In genomic region chr2:55781542-55781941, GRCh38 we compare ENCODE assay signal across 15 cellular contexts.
DNase-seq lines count a peak whose midpoint lies in the region; ATAC-seq and TF ChIP-seq lines count a peak whose summit lies in the region.
"Had no signal": no experiment of that assay in that cellular context is flagged by ENCODE, and none has a peak within 500 bp of the region (broad histone marks: within the 10 kb centered on the region; RNA-seq: fewer than 3 reads in every experiment).

No MANE protein-coding gene starts in this region.

- H3K79me2 ChIP-seq in SK-N-SH (ENCODE audit: insufficient read depth), result no peaks in the 10 kb centered on the region

- H3K9me3 Mint-ChIP-seq in endodermal cell, result no peaks in the 10 kb centered on the region

- POLR2A ChIA-PET in SK-N-SH (lab: Yijun Ruan, JAX), result no interaction called here

- ATAC-seq in SK-N-SH treated with all-trans-retinoic acid at 6 μM for 48 hours, result no peak
- peak; percentile 41 for ATAC-seq in sciatic nerve

- DNase-seq in SK-N-SH, result no peak
- DNase-seq in NCI-H69 (lab: John Stamatoyannopoulos, UW), result peak; percentile 2
- DNase-seq in endodermal cell, result no peak
- DNase-seq in sciatic nerve (ENCODE audit: low spot score), result no peak
- no peak for DNase-seq in activated CD4-positive, alpha-beta T cell treated with anti-CD3 and anti-CD28 coated beads for 1 hour
- DNase-seq in NCI-H2171 (lab: John Stamatoyannopoulos, UW), result no peak
- no peak for DNase-seq in NOMO-1 treated with dmso at 0.1 percent for 144 hours (lab: John Stamatoyannopoulos, UW; ENCODE audit: unreplicated experiment)
- DNase-seq: 8988T, KBM-7, MG63, NCI-H1105 treated with DMSO at 0.1 percent for 48 hours, NCI-H187, NCI-H82 had no signal

- H3K4me3 ChIP-seq in SK-N-SH (ENCODE audit: low read depth in 2 of 2, low read length in 1 of 2) (no peak overlapping the region), endodermal cell (ENCODE audit: low read length) (no peak overlapping the region)
- H3K4me3 ChIP-seq: MG63 had no signal

- CTCF ChIA-PET in SK-N-SH (lab: Yijun Ruan, JAX), result interaction anchor here (1.0 to 1.5 kb wide), 2 partner anchors 10 to 63 kb away, joined by 4 read pairs; no protein-coding TSS in a partner anchor

- TF ChIP-seq CTCF in SK-N-SH (IDR thresholded peaks at IDR 0.05) (peak; percentile 30; the same call in 1 of the 2 replicates), endodermal cell (conservative IDR thresholded peaks at IDR 0.05) (peak; percentile 28)

- no peak for TF ChIP-seq EP300 in SK-N-SH (IDR thresholded peaks at IDR 0.05; ENCODE audit: borderline replicate concordance in 1 of 2, low read depth in 1 of 2, low read length in 1 of 2)

- H3K36me3 ChIP-seq in SK-N-SH (replicated peaks in 1 of 2; ENCODE audit: control insufficient read depth in 1 of 2, insufficient read depth in 2 of 2, low read length in 1 of 2) (no peaks in the 10 kb centered on the region), endodermal cell (ENCODE audit: control insufficient read depth, insufficient read depth, low read length) (no peaks in the 10 kb centered on the region)
- H3K36me3 ChIP-seq: MG63 had no signal

- no peak overlapping the region for H2AFZ ChIP-seq in SK-N-SH (ENCODE audit: low read depth)

- no peaks in the 10 kb centered on the region for H3K36me3 Mint-ChIP-seq in endodermal cell (ENCODE audit: low read depth)

- 95% methylated on average over 1 of the region's 1 CpG for WGBS in SK-N-SH (ENCODE audit: low lambda C conversion rate)
- WGBS in endodermal cell (ENCODE audit: insufficient coverage in 1 of 2, insufficient read length in 1 of 2), 2 experiments, result 80 to 94% methylated on average over 1 of the region's 1 CpG

- H3K4me3 Mint-ChIP-seq in endodermal cell, result no peak overlapping the region

- H3K9me3 ChIP-seq in SK-N-SH, result no peaks in the 10 kb centered on the region
- H3K9me3 ChIP-seq in endodermal cell (ENCODE audit: control insufficient read depth, low read length), result no peaks in the 10 kb centered on the region
- H3K9me3 ChIP-seq: MG63 had no signal

- H4K20me1 ChIP-seq in SK-N-SH (ENCODE audit: insufficient read depth), result no peaks in the 10 kb centered on the region

- no peaks in the 10 kb centered on the region for H3K9me2 ChIP-seq in SK-N-SH

- H3K27me3 Mint-ChIP-seq in endodermal cell (ENCODE audit: insufficient read depth), result no peaks in the 10 kb centered on the region

- H3F3A ChIP-seq in SK-N-SH (replicated peaks; ENCODE audit: insufficient read depth), result peaks cover 17% of the 10 kb centered on the region

- intact Hi-C loops in sciatic nerve (cut with DNase I), result no loop called here

- H3K4me1 Mint-ChIP-seq in endodermal cell, result peaks cover 6% of the 10 kb centered on the region

- no peak for TF ChIP-seq RAD21 in SK-N-SH (IDR thresholded peaks at IDR 0.05; ENCODE audit: low read length)

- no peak overlapping the region for H3K4me2 ChIP-seq in SK-N-SH

- no peak overlapping the region for H3K27ac Mint-ChIP-seq in endodermal cell

- H3K27me3 ChIP-seq in SK-N-SH (ENCODE audit: insufficient read depth) (no peaks in the 10 kb centered on the region), endodermal cell (ENCODE audit: control insufficient read depth, insufficient read depth, low read length, poor library complexity, severe bottlenecking) (no peaks in the 10 kb centered on the region)
- H3K27me3 ChIP-seq: MG63 had no signal

- no peak overlapping the region for H3K27ac ChIP-seq in SK-N-SH (ENCODE audit: low read depth in 2 of 2, low read length in 1 of 2)
- H3K27ac ChIP-seq in endodermal cell (ENCODE audit: low read depth, low read length), result no peak overlapping the region
- H3K27ac ChIP-seq: C4-2B had no signal

- H3K9ac ChIP-seq in SK-N-SH, result no peak overlapping the region
- H3K9ac ChIP-seq in endodermal cell (ENCODE audit: extremely low read depth, low read length, poor library complexity, severe bottlenecking), result no peak overlapping the region

- peaks cover 0 to 14% of the 10 kb centered on the region in 2 experiments; a peak in 2 of 4 replicates for H3K4me1 ChIP-seq in SK-N-SH (ENCODE audit: control insufficient read depth in 1 of 2, insufficient read depth in 2 of 2, low read depth in 1 of 2, low read length in 1 of 2)
- no peaks in the 10 kb centered on the region for H3K4me1 ChIP-seq in endodermal cell (ENCODE audit: control insufficient read depth, insufficient read depth, low read length)

TF ChIP-seq in SK-N-SH, 30 proteins besides CTCF, POLR2A, EP300 and RAD21 (continues in another document):
- TF ChIP-seq TAF1 (IDR thresholded peaks at IDR 0.05; ENCODE audit: borderline replicate concordance, low read depth, low read length), result no peak
- no peak for TF ChIP-seq ELF1 (IDR thresholded peaks at IDR 0.05)
- TF ChIP-seq REST (IDR thresholded peaks at IDR 0.05; ENCODE audit: low read depth, low read length), result no peak
- no peak for TF ChIP-seq USF1 (IDR thresholded peaks at IDR 0.05; ENCODE audit: borderline replicate concordance, low read depth)
- no peak for TF ChIP-seq SMC3 (IDR thresholded peaks at IDR 0.05; ENCODE audit: low read depth, low read length)
- TF ChIP-seq NRF1 (IDR thresholded peaks at IDR 0.05; ENCODE audit: low read depth, low read length), result no peak
- no peak for TF ChIP-seq YY1 (IDR thresholded peaks at IDR 0.05; ENCODE audit: low read depth)

TF ChIP-seq in SK-N-SH treated with all-trans-retinoic acid at 6 μM for 48 hours, 23 proteins besides CTCF, POLR2A, EP300 and RAD21:
- TF ChIP-seq CSDC2 (CRISPR knock-in tag; IDR thresholded peaks at IDR 0.05) (no peak), RARB (CRISPR knock-in tag; IDR thresholded peaks at IDR 0.05) (no peak), ZC3H10 (CRISPR knock-in tag; IDR thresholded peaks at IDR 0.05) (no peak), ZFP30 (CRISPR knock-in tag; IDR thresholded peaks at IDR 0.05) (no peak), PPARA (CRISPR knock-in tag; IDR thresholded peaks at IDR 0.05; ENCODE audit: borderline replicate concordance) (no peak), ARNTL (CRISPR knock-in tag; IDR thresholded peaks at IDR 0.05; ENCODE audit: borderline replicate concordance, low read depth) (no peak), ZFP3 (CRISPR knock-in tag; IDR thresholded peaks at IDR 0.05) (no peak), POU6F1 (CRISPR knock-in tag; IDR thresholded peaks at IDR 0.05; ENCODE audit: borderline replicate concordance, low read depth) (no peak), TCF4 (CRISPR knock-in tag; IDR thresholded peaks at IDR 0.05; ENCODE audit: borderline replicate concordance) (no peak), CREB5 (CRISPR knock-in tag; IDR thresholded peaks at IDR 0.05; ENCODE audit: low read depth) (no peak), GLIS3 (CRISPR knock-in tag; IDR thresholded peaks at IDR 0.05) (no peak), PATZ1 (CRISPR knock-in tag; IDR thresholded peaks at IDR 0.05; ENCODE audit: borderline replicate concordance) (no peak)
